36 cellular contexts compared by ENCODE assay signal in genomic region chr3:117455782-117456181, GRCh38.
"Had no signal": no experiment of that assay in that cellular context is flagged by ENCODE, and none has a peak within 500 bp of the region (broad histone marks: within the 10 kb centered on the region; RNA-seq: fewer than 3 reads in every experiment).

No MANE protein-coding gene starts in this region.

- H3K27ac ChIP-seq: KMS-11 had no signal

- DNase-seq: Karpas-422, Kasumi-1, MG63, MM.1S, MV-4-11, NCI-H1048, NCI-H1092, NCI-H1092 treated with DMSO at 0.1 percent for 48 hours, NCI-H1105, NCI-H1105 treated with DMSO at 0.1 percent for 48 hours, NCI-H1417, NCI-H1417 treated with DMSO at 0.1 percent for 48 hours, NCI-H1436, NCI-H1436 treated with DMSO at 0.1 percent for 48 hours, NCI-H146, NCI-H1694, NCI-H1694 treated with DMSO at 0.1 percent for 48 hours, NCI-H187, NCI-H187 treated with DMSO at 0.1 percent for 48 hours, NCI-H1930, NCI-H2029, NCI-H2029 treated with DMSO at 0.1 percent for 48 hours, NCI-H2081, NCI-H2081 treated with DMSO at 0.1 percent for 48 hours, NCI-H2107, NCI-H2171, NCI-H2171 treated with DMSO at 0.1 percent for 48 hours, NCI-H2227 treated with DMSO at 0.1 percent for 48 hours, NCI-H226, NCI-H345, NCI-H446, NCI-H446 treated with DMSO at 0.1 percent for 48 hours, NCI-H510A, NCI-H510A treated with DMSO at 0.1 percent for 48 hours, NCI-H524 had no signal

- H3K27me3 ChIP-seq: MG63 had no signal

- H3K9me3 ChIP-seq: MG63 had no signal

- H3K36me3 ChIP-seq: MG63 had no signal

- H3K4me2 ChIP-seq: KMS-11 had no signal

- H3K4me3 ChIP-seq: MG63 had no signal

- H3K9ac ChIP-seq: KMS-11 had no signal
